Comparison of ENCODE assay signal across 2 cellular contexts in the genomic region with DNA sequence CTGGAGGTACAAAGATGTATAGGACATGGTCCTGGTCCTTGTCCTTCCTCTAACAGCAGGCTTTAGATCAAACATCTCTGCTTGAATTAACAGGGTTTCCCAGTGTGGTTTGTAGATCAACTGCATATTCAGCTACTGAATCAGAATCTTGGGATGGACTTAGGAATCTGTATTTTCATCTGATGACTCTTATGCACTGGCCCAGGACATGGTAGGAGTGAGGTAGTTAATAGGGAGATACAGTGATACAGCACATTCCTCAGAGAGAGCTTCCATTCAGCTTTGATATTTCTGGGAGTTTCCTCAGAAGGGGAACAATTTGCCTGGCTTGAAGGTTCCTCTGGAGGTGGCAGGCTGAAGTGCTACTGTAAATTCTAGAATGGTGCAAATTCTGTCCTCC.
TF ChIP-seq lines count a peak whose summit lies in the region.

No MANE protein-coding gene starts in this region.

TF ChIP-seq in SK-N-SH treated with all-trans-retinoic acid at 6 μM for 48 hours, 23 proteins besides CTCF, POLR2A, EP300 and RAD21 (continued from another document):
- TF ChIP-seq ZC3H10 (CRISPR knock-in tag; IDR thresholded peaks at IDR 0.05) (no peak), TCF4 (CRISPR knock-in tag; IDR thresholded peaks at IDR 0.05; ENCODE audit: borderline replicate concordance) (no peak), ZFP30 (CRISPR knock-in tag; IDR thresholded peaks at IDR 0.05) (no peak), RARB (CRISPR knock-in tag; IDR thresholded peaks at IDR 0.05) (no peak), OSR1 (CRISPR knock-in tag; IDR thresholded peaks at IDR 0.05) (no peak), ZNF70 (CRISPR knock-in tag; IDR thresholded peaks at IDR 0.05) (no peak), GLIS3 (CRISPR knock-in tag; IDR thresholded peaks at IDR 0.05) (no peak), POU6F1 (CRISPR knock-in tag; IDR thresholded peaks at IDR 0.05; ENCODE audit: borderline replicate concordance, low read depth) (no peak), CREB5 (CRISPR knock-in tag; IDR thresholded peaks at IDR 0.05; ENCODE audit: low read depth) (no peak), BACH2 (CRISPR knock-in tag; IDR thresholded peaks at IDR 0.05; ENCODE audit: borderline replicate concordance) (no peak), SNAI2 (CRISPR knock-in tag; IDR thresholded peaks at IDR 0.05) (no peak), ZNF8 (CRISPR knock-in tag; IDR thresholded peaks at IDR 0.05) (no peak)
TF ChIP-seq in SK-N-SH treated with all-trans-retinoic acid at 6 μM for 48 hours: peak in this region for 0.

TF ChIP-seq in SK-N-SH, 30 proteins besides CTCF, POLR2A, EP300 and RAD21 (continued from another document):
- TF ChIP-seq TEAD4 (IDR thresholded peaks at IDR 0.05; ENCODE audit: borderline replicate concordance, insufficient read depth) (no peak), MAX (IDR thresholded peaks at IDR 0.05; ENCODE audit: low read depth) (no peak), RFX5 (IDR thresholded peaks at IDR 0.05; ENCODE audit: low read length) (no peak), IRF3 (IDR thresholded peaks at IDR 0.05; ENCODE audit: low read depth, low read length) (no peak), POLR2AphosphoS5 (IDR thresholded peaks at IDR 0.05; ENCODE audit: low read depth, low read length) (no peak), SIN3A (IDR thresholded peaks at IDR 0.05; ENCODE audit: borderline replicate concordance, low read depth, low read length) (no peak), YY1 (IDR thresholded peaks at IDR 0.05; ENCODE audit: low read depth) (no peak), NFIC (IDR thresholded peaks at IDR 0.05; ENCODE audit: borderline replicate concordance) (no peak), MXI1 (IDR thresholded peaks at IDR 0.05; ENCODE audit: low read depth, low read length) (no peak), EZH2phosphoT487 (IDR thresholded peaks at IDR 0.05; ENCODE audit: borderline replicate concordance, low read depth) (no peak)
- TF ChIP-seq, protein P1, sequence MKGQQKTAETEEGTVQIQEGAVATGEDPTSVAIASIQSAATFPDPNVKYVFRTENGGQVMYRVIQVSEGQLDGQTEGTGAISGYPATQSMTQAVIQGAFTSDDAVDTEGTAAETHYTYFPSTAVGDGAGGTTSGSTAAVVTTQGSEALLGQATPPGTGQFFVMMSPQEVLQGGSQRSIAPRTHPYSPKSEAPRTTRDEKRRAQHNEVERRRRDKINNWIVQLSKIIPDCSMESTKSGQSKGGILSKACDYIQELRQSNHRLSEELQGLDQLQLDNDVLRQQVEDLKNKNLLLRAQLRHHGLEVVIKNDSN (IDR thresholded peaks at IDR 0.05; ENCODE audit: borderline replicate concordance, low read depth), result no peak
TF ChIP-seq in SK-N-SH: peak in this region for 0.
